In genomic region chr5:174378116-174378874, GRCh38 we compare ENCODE assay signal across 1 cellular context.
TF ChIP-seq lines count a peak whose summit lies in the region.

No MANE protein-coding gene starts in this region.

TF ChIP-seq in IMR-90, 13 proteins besides CTCF, POLR2A, EP300 and RAD21 (continued from another document):
- TF ChIP-seq BHLHE40 (IDR thresholded peaks at IDR 0.05; ENCODE audit: low read depth, low read length) (no peak), CHD1 (IDR thresholded peaks at IDR 0.05; ENCODE audit: low read depth, low read length) (no peak), MXI1 (IDR thresholded peaks at IDR 0.05; ENCODE audit: borderline replicate concordance, low read depth, low read length) (no peak), FOS (IDR thresholded peaks at IDR 0.05; ENCODE audit: low read depth, low read length) (no peak), NFE2L2 (IDR thresholded peaks at IDR 0.05; ENCODE audit: low read depth, low read length) (no peak)
